Comparison of ENCODE assay signal across 26 cellular contexts in genomic region chr17:6862822-6863221, GRCh38. TPM values are rescaled to one million over a fixed set of nuclear protein-coding genes. Genes with fewer than 3 reads are reported as not detected.
A peak's percentile ranks its signal among the peaks of the same experiment; 100 is the strongest.
DNase-seq lines count a peak whose midpoint lies in the region; ATAC-seq and TF ChIP-seq lines count a peak whose summit lies in the region.
"Had no signal": no experiment of that assay in that cellular context is flagged by ENCODE, and none has a peak within 500 bp of the region (broad histone marks: within the 10 kb centered on the region; RNA-seq: fewer than 3 reads in every experiment).

No MANE protein-coding gene starts in this region.

- H3K27me3 Mint-ChIP-seq in activated CD8-positive, alpha-beta T cell treated with anti-CD3 and anti-CD28 coated beads for 36 hours = peaks cover 8% of the 10 kb centered on the region
- H3K27me3 Mint-ChIP-seq in activated CD8-positive, alpha-beta T cell treated with anti-CD3 and anti-CD28 coated beads, Interleukin-2, amount 10 ng/mL, durations not matched to agents 7 days and 5 days (ENCODE audit: low read depth) = peaks cover 27% of the 10 kb centered on the region

- H3K27ac Mint-ChIP-seq in activated CD8-positive, alpha-beta T cell treated with anti-CD3 and anti-CD28 coated beads for 36 hours = no peak overlapping the region
- no peak overlapping the region for H3K27ac Mint-ChIP-seq in activated CD8-positive, alpha-beta T cell treated with anti-CD3 and anti-CD28 coated beads, Interleukin-2, amount 10 ng/mL, durations not matched to agents 7 days and 5 days
- H3K27ac Mint-ChIP-seq in stimulated activated effector memory CD8-positive, alpha-beta T cell treated with anti-CD3 and anti-CD28 coated beads, Interleukin-12 subunit alpha, Interleukin-12 subunit beta, amount 100 ng/mL, for 72 hours = no peak overlapping the region
- H3K27ac Mint-ChIP-seq: activated naive CD4-positive, alpha-beta T cell treated with anti-CD3 and anti-CD28 coated beads, Interleukin-2, amount 50 U/mL, for 24 hours; CD4-positive, alpha-beta memory T cell; stimulated activated memory B cell treated with anti-CD40 and anti-IgM and Interleukin-4, amounts not matched to agents 10 μg/mL and 1 μg/mL and 100 μg/mL, for 72 hours; type B pancreatic cell had no signal

- no peak for TF ChIP-seq CTCF in activated CD8-positive, alpha-beta T cell treated with anti-CD3 and anti-CD28 coated beads for 36 hours (IDR thresholded peaks at IDR 0.05)
- TF ChIP-seq CTCF in NB4 (IDR thresholded peaks at IDR 0.05; ENCODE audit: low read depth, low read length) (no peak), foreskin keratinocyte (conservative IDR thresholded peaks at IDR 0.05) (no peak)

- H3K4me3 Mint-ChIP-seq in activated CD8-positive, alpha-beta T cell treated with anti-CD3 and anti-CD28 coated beads for 36 hours = no peak overlapping the region
- H3K4me3 Mint-ChIP-seq in activated CD8-positive, alpha-beta T cell treated with anti-CD3 and anti-CD28 coated beads, Interleukin-2, amount 10 ng/mL, durations not matched to agents 7 days and 5 days = no peak overlapping the region
- no peak overlapping the region for H3K4me3 Mint-ChIP-seq in stimulated activated effector memory CD8-positive, alpha-beta T cell treated with anti-CD3 and anti-CD28 coated beads, Interleukin-12 subunit alpha, Interleukin-12 subunit beta, amount 100 ng/mL, for 72 hours
- H3K4me3 Mint-ChIP-seq: activated naive CD4-positive, alpha-beta T cell treated with anti-CD3 and anti-CD28 coated beads, Interleukin-2, amount 50 U/mL, for 24 hours; CD4-positive, alpha-beta memory T cell; stimulated activated memory B cell treated with anti-CD40 and anti-IgM and Interleukin-4, amounts not matched to agents 10 μg/mL and 1 μg/mL and 100 μg/mL, for 72 hours; type B pancreatic cell had no signal

- DNase-seq in activated CD8-positive, alpha-beta T cell treated with anti-CD3 and anti-CD28 coated beads for 36 hours = peak; percentile 39
- no peak for DNase-seq in activated CD8-positive, alpha-beta T cell treated with anti-CD3 and anti-CD28 coated beads, Interleukin-2, amount 10 ng/mL, durations not matched to agents 7 days and 5 days
- DNase-seq in NB4 (ENCODE audit: low read depth) = peak; percentile 52
- no peak for DNase-seq in foreskin keratinocyte
- DNase-seq in stimulated activated effector memory CD8-positive, alpha-beta T cell treated with anti-CD3 and anti-CD28 coated beads, Interleukin-12 subunit alpha, Interleukin-12 subunit beta, amount 100 ng/mL, for 72 hours (ENCODE audit: low spot score in 2 of 2) = no peak
- DNase-seq in activated effector memory CD4-positive, alpha-beta T cell treated with Interleukin-2 at 50 U/mL for 16 hours = no peak
- no peak for DNase-seq in stimulated activated naive CD4-positive, alpha-beta T cell (lab: John Stamatoyannopoulos, UW)
- DNase-seq: CD4-positive, alpha-beta memory T cell; DMS79 treated with DMSO at 0.1 percent for 48 hours; effector CD4-positive, alpha-beta T cell; HCEC 1CT; heart left ventricle; NCI-H1694 treated with DMSO at 0.1 percent for 48 hours; NCI-H446; SHP77; spleen had no signal

- CTCF ChIA-PET in activated CD8-positive, alpha-beta T cell treated with anti-CD3 and anti-CD28 coated beads for 36 hours (lab: Charles Lee) = interaction anchor here (0.8 to 3.7 kb wide), 2 partner anchors 20 to 67 kb away, joined by 3 to 18 read pairs; no protein-coding TSS in a partner anchor
- CTCF ChIA-PET in activated CD8-positive, alpha-beta T cell treated with anti-CD3 and anti-CD28 coated beads, Interleukin-2, amount 10 ng/mL, durations not matched to agents 7 days and 5 days (lab: Charles Lee) = interaction anchor here (1.2 kb wide), 1 partner anchor 142 kb away, joined by 3 read pairs; no protein-coding TSS in a partner anchor

- H3K4me3 ChIP-seq in NB4 (ENCODE audit: low read depth, low read length) = no peak overlapping the region
- H3K4me3 ChIP-seq: cardiac muscle cell, heart left ventricle, prostate gland, spleen had no signal

- peak; percentile 77 for ATAC-seq in activated CD8-positive, alpha-beta T cell treated with anti-CD3 and anti-CD28 coated beads for 36 hours
- ATAC-seq in activated CD8-positive, alpha-beta T cell treated with anti-CD3 and anti-CD28 coated beads, Interleukin-2, amount 10 ng/mL, durations not matched to agents 7 days and 5 days = no peak
- ATAC-seq in foreskin keratinocyte = peak; percentile 27
- ATAC-seq in stimulated activated effector memory CD8-positive, alpha-beta T cell treated with anti-CD3 and anti-CD28 coated beads, Interleukin-12 subunit alpha, Interleukin-12 subunit beta, amount 100 ng/mL, for 72 hours = peak; percentile 61
- ATAC-seq in GM21619 (IDR thresholded peaks at IDR 0.05; ENCODE audit: unreplicated experiment) = no peak
- ATAC-seq: heart left ventricle; stimulated activated memory B cell treated with anti-CD40 and anti-IgM and Interleukin-4, amounts not matched to agents 10 μg/mL and 1 μg/mL and 100 μg/mL, for 72 hours had no signal

- no peaks in the 10 kb centered on the region for H3K36me3 Mint-ChIP-seq in activated CD8-positive, alpha-beta T cell treated with anti-CD3 and anti-CD28 coated beads for 36 hours (ENCODE audit: low read depth)
- peaks cover 2% of the 10 kb centered on the region for H3K36me3 Mint-ChIP-seq in activated CD8-positive, alpha-beta T cell treated with anti-CD3 and anti-CD28 coated beads, Interleukin-2, amount 10 ng/mL, durations not matched to agents 7 days and 5 days (ENCODE audit: low read depth)
- no peaks in the 10 kb centered on the region for H3K36me3 Mint-ChIP-seq in stimulated activated effector memory CD8-positive, alpha-beta T cell treated with anti-CD3 and anti-CD28 coated beads, Interleukin-12 subunit alpha, Interleukin-12 subunit beta, amount 100 ng/mL, for 72 hours
- H3K36me3 Mint-ChIP-seq: activated naive CD4-positive, alpha-beta T cell treated with anti-CD3 and anti-CD28 coated beads, Interleukin-2, amount 50 U/mL, for 24 hours; stimulated activated memory B cell treated with anti-CD40 and anti-IgM and Interleukin-4, amounts not matched to agents 10 μg/mL and 1 μg/mL and 100 μg/mL, for 72 hours; type B pancreatic cell had no signal

- TF ChIP-seq POLR2A in NB4 (IDR thresholded peaks at IDR 0.05; ENCODE audit: extremely low read depth, insufficient read length) = no peak

- H3K4me1 Mint-ChIP-seq in activated CD8-positive, alpha-beta T cell treated with anti-CD3 and anti-CD28 coated beads for 36 hours (ENCODE audit: low read depth) = peaks cover 11% of the 10 kb centered on the region
- peaks cover 3% of the 10 kb centered on the region for H3K4me1 Mint-ChIP-seq in activated CD8-positive, alpha-beta T cell treated with anti-CD3 and anti-CD28 coated beads, Interleukin-2, amount 10 ng/mL, durations not matched to agents 7 days and 5 days (ENCODE audit: low read depth)
- H3K4me1 Mint-ChIP-seq in stimulated activated effector memory CD8-positive, alpha-beta T cell treated with anti-CD3 and anti-CD28 coated beads, Interleukin-12 subunit alpha, Interleukin-12 subunit beta, amount 100 ng/mL, for 72 hours = peaks cover 8% of the 10 kb centered on the region

- intact Hi-C loops in activated CD8-positive, alpha-beta T cell treated with anti-CD3 and anti-CD28 coated beads for 36 hours (cut with micrococcal nuclease) = no loop called here

- POLR2A ChIA-PET in activated CD8-positive, alpha-beta T cell treated with anti-CD3 and anti-CD28 coated beads for 36 hours (lab: Charles Lee) = no interaction called here
- POLR2A ChIA-PET in activated CD8-positive, alpha-beta T cell treated with anti-CD3 and anti-CD28 coated beads, Interleukin-2, amount 10 ng/mL, durations not matched to agents 7 days and 5 days (lab: Charles Lee) = no interaction called here

- H3K4me1 ChIP-seq in foreskin keratinocyte = peaks cover under 1% of the 10 kb centered on the region
- H3K4me1 ChIP-seq: heart left ventricle, prostate gland, spleen had no signal

- no peak overlapping the region for H3K27ac ChIP-seq in foreskin keratinocyte
- H3K27ac ChIP-seq: cardiac muscle cell, heart left ventricle, prostate gland, spleen had no signal

- H3K27me3 ChIP-seq in foreskin keratinocyte = no peaks in the 10 kb centered on the region
- H3K27me3 ChIP-seq: cardiac muscle cell had no signal

- no peaks in the 10 kb centered on the region for H3K9me3 Mint-ChIP-seq in activated CD8-positive, alpha-beta T cell treated with anti-CD3 and anti-CD28 coated beads for 36 hours
- H3K9me3 Mint-ChIP-seq in activated CD8-positive, alpha-beta T cell treated with anti-CD3 and anti-CD28 coated beads, Interleukin-2, amount 10 ng/mL, durations not matched to agents 7 days and 5 days (ENCODE audit: insufficient read depth) = no peaks in the 10 kb centered on the region
- H3K9me3 Mint-ChIP-seq in stimulated activated effector memory CD8-positive, alpha-beta T cell treated with anti-CD3 and anti-CD28 coated beads, Interleukin-12 subunit alpha, Interleukin-12 subunit beta, amount 100 ng/mL, for 72 hours = no peaks in the 10 kb centered on the region
- H3K9me3 Mint-ChIP-seq: activated naive CD4-positive, alpha-beta T cell treated with anti-CD3 and anti-CD28 coated beads, Interleukin-2, amount 50 U/mL, for 24 hours; naive thymus-derived CD8-positive, alpha-beta T cell; type B pancreatic cell had no signal

RNA-seq across cellular contexts. Expression of gene TEKT1, which starts 31.3 kb away (rescaled TPM):
- total RNA-seq in activated CD8-positive, alpha-beta T cell treated with anti-CD3 and anti-CD28 coated beads for 36 hours = not detected
- total RNA-seq in activated CD8-positive, alpha-beta T cell treated with anti-CD3 and anti-CD28 coated beads, Interleukin-2, amount 10 ng/mL, durations not matched to agents 7 days and 5 days = not detected
- not detected in 2 replicates for total RNA-seq in foreskin keratinocyte
- polyA plus RNA-seq in foreskin keratinocyte = not detected in 2 replicates
- total RNA-seq: A673; cardiac muscle cell; CD4-positive, alpha-beta memory T cell; fibroblast of lung; heart left ventricle; LHCN-M2; naive thymus-derived CD8-positive, alpha-beta T cell; spleen had no signal
- polyA plus RNA-seq: cardiac muscle cell; CD4-positive, alpha-beta memory T cell; fibroblast of lung; heart left ventricle; naive thymus-derived CD8-positive, alpha-beta T cell; spleen had no signal

Comparison
In these comparisons a context has a peak if more than half of its experiments do, and no peak if none do; other contexts are left out.
1. ATAC-seq: peak in activated CD8-positive, alpha-beta T cell treated with anti-CD3 and anti-CD28 coated beads for 36 hours (single experiment), foreskin keratinocyte (single experiment) and stimulated activated effector memory CD8-positive, alpha-beta T cell treated with anti-CD3 and anti-CD28 coated beads, Interleukin-12 subunit alpha, Interleukin-12 subunit beta, amount 100 ng/mL, for 72 hours (single experiment); none in activated CD8-positive, alpha-beta T cell treated with anti-CD3 and anti-CD28 coated beads, Interleukin-2, amount 10 ng/mL, durations not matched to agents 7 days and 5 days (single experiment) and GM21619 (single experiment).
2. DNase-seq: peak in activated CD8-positive, alpha-beta T cell treated with anti-CD3 and anti-CD28 coated beads for 36 hours (single experiment) and NB4 (single experiment); none in activated CD8-positive, alpha-beta T cell treated with anti-CD3 and anti-CD28 coated beads, Interleukin-2, amount 10 ng/mL, durations not matched to agents 7 days and 5 days (single experiment), foreskin keratinocyte (0 of 2), stimulated activated effector memory CD8-positive, alpha-beta T cell treated with anti-CD3 and anti-CD28 coated beads, Interleukin-12 subunit alpha, Interleukin-12 subunit beta, amount 100 ng/mL, for 72 hours (0 of 2), activated effector memory CD4-positive, alpha-beta T cell treated with Interleukin-2 at 50 U/mL for 16 hours (single experiment) and stimulated activated naive CD4-positive, alpha-beta T cell (0 of 6).